ENCODE assay signal across 9 cellular contexts in genomic region chrX:10017866-10018265, GRCh38. TPM values are rescaled to one million over a fixed set of nuclear protein-coding genes. Genes with fewer than 3 reads are reported as not detected.
A peak's percentile ranks its signal among the peaks of the same experiment; 100 is the strongest.
DNase-seq lines count a peak whose midpoint lies in the region; ATAC-seq and TF ChIP-seq lines count a peak whose summit lies in the region.
"Had no signal": no experiment of that assay in that cellular context is flagged by ENCODE, and none has a peak within 500 bp of the region (broad histone marks: within the 10 kb centered on the region; RNA-seq: fewer than 3 reads in every experiment).

No MANE protein-coding gene starts in this region.

- H3K9me3 ChIP-seq in endodermal cell (ENCODE audit: control insufficient read depth, low read length) = peaks cover 3% of the 10 kb centered on the region

- WGBS in endodermal cell (ENCODE audit: insufficient coverage in 1 of 2, insufficient read length in 1 of 2), 2 experiments = 20 to 58% methylated on average over 1 to 6 of the region's 8 CpGs

- H3K9me3 Mint-ChIP-seq in endodermal cell = peaks cover 56% of the 10 kb centered on the region
- H3K9me3 Mint-ChIP-seq in progenitor cell of endocrine pancreas (ENCODE audit: low read depth) = peaks cover 9% of the 10 kb centered on the region

- peak overlapping the region; percentile 32 for H3K27ac ChIP-seq in endodermal cell (ENCODE audit: low read depth, low read length)

- no peaks in the 10 kb centered on the region for H3K4me1 ChIP-seq in endodermal cell (ENCODE audit: control insufficient read depth, insufficient read depth, low read length)

- no peaks in the 10 kb centered on the region for H3K36me3 ChIP-seq in endodermal cell (ENCODE audit: control insufficient read depth, insufficient read depth, low read length)

- peak overlapping the region; percentile 83 for H3K4me3 ChIP-seq in endodermal cell (ENCODE audit: low read length)

- H3K9ac ChIP-seq in endodermal cell (ENCODE audit: extremely low read depth, low read length, poor library complexity, severe bottlenecking) = no peak overlapping the region

- TF ChIP-seq CTCF in endodermal cell (conservative IDR thresholded peaks at IDR 0.05) (no peak), progenitor cell of endocrine pancreas (IDR thresholded peaks at IDR 0.05; ENCODE audit: unreplicated experiment) (no peak)

- peak; percentile 44 for DNase-seq in GM03348 (ENCODE audit: low spot score)
- peak; percentile 77 for DNase-seq in NCI-H226
- DNase-seq in endodermal cell = no peak
- DNase-seq in progenitor cell of endocrine pancreas (ENCODE audit: low spot score, unreplicated experiment) = no peak
- no peak for DNase-seq in UCSD-AML1 (lab: John Stamatoyannopoulos, UW; ENCODE audit: unreplicated experiment)
- DNase-seq in left lobe of liver (ENCODE audit: low spot score) = no peak
- no peak for DNase-seq in SK-N-DZ (ENCODE audit: low spot score)
- DNase-seq in D341Med (ENCODE audit: low spot score) = no peak
- DNase-seq: effector memory CD4-positive, alpha-beta T cell had no signal

- H3K4me3 Mint-ChIP-seq in endodermal cell (no peak overlapping the region), progenitor cell of endocrine pancreas (ENCODE audit: low read depth) (no peak overlapping the region)

- H3K4me1 Mint-ChIP-seq in endodermal cell (peaks cover 10% of the 10 kb centered on the region), progenitor cell of endocrine pancreas (ENCODE audit: low read depth) (peaks cover 6% of the 10 kb centered on the region)

- no peaks in the 10 kb centered on the region for H3K27me3 ChIP-seq in endodermal cell (ENCODE audit: control insufficient read depth, insufficient read depth, low read length, poor library complexity, severe bottlenecking)

- peaks cover 8% of the 10 kb centered on the region for H3K36me3 Mint-ChIP-seq in endodermal cell (ENCODE audit: low read depth)
- peaks cover 3% of the 10 kb centered on the region for H3K36me3 Mint-ChIP-seq in progenitor cell of endocrine pancreas (ENCODE audit: insufficient read depth)

- peaks cover 7% of the 10 kb centered on the region for H3K27me3 Mint-ChIP-seq in endodermal cell (ENCODE audit: insufficient read depth)
- peaks cover 6% of the 10 kb centered on the region for H3K27me3 Mint-ChIP-seq in progenitor cell of endocrine pancreas

- H3K27ac Mint-ChIP-seq in endodermal cell (no peak overlapping the region), progenitor cell of endocrine pancreas (peak overlapping the region; percentile 71)

- no peak for ATAC-seq in left lobe of liver

RNA-seq across cellular contexts. Expression of gene CLDN34, which starts 50.7 kb away (rescaled TPM):
- under 1 TPM in 1 of 2 donors, not detected in 1; 0.35 TPM for total RNA-seq in endodermal cell
- not detected for polyA plus RNA-seq in endodermal cell (2013, experiment 1 of 2)
- polyA plus RNA-seq in endodermal cell (2013, experiment 2 of 2) = not detected
- total RNA-seq in progenitor cell of endocrine pancreas = 0.38 and 0.42 TPM in 2 replicates
- 0.30 TPM for total RNA-seq in left lobe of liver
- not detected in 2 replicates for polyA plus RNA-seq in SK-N-DZ (2014; cell fraction: cytosol; rRNA removed)
- not detected in 2 replicates for polyA plus RNA-seq in SK-N-DZ (2014; cell fraction: nucleus; rRNA removed)

Comparison
In these comparisons a context has a peak if more than half of its experiments do, and no peak if none do; other contexts are left out.
1. DNase-seq: peak in GM03348 (single experiment) and NCI-H226 (single experiment); none in endodermal cell (single experiment), progenitor cell of endocrine pancreas (single experiment), UCSD-AML1 (single experiment), left lobe of liver (single experiment), SK-N-DZ (single experiment) and D341Med (single experiment).